17 cellular contexts compared by ENCODE assay signal in genomic region chr17:74632196-74632540, GRCh38. TPM values are rescaled to one million over a fixed set of nuclear protein-coding genes. Genes with fewer than 3 reads are reported as not detected.
DNase-seq lines count a peak whose midpoint lies in the region; ATAC-seq, FAIRE-seq and TF ChIP-seq lines count a peak whose summit lies in the region.
"Had no signal": no experiment of that assay in that cellular context is flagged by ENCODE, and none has a peak within 500 bp of the region (broad histone marks: within the 10 kb centered on the region; RNA-seq: fewer than 3 reads in every experiment).

No MANE protein-coding gene starts in this region.

- peak overlapping the region; percentile 89 for H3K18ac ChIP-seq in H1 (ENCODE audit: extremely low read depth, low read length)

- CTCF ChIA-PET in H1 (lab: Charles Lee; ENCODE audit: partially characterized antibody): interaction anchor here (0.6 to 2.8 kb wide), 8 partner anchors 15 to 139 kb away, joined by 3 to 8 read pairs (median 3); partner anchors contain the start of gene RAB37

- peak overlapping the region; percentile 71 for H2BK5ac ChIP-seq in H1 (ENCODE audit: low read depth, low read length)

- no peak overlapping the region for H3K56ac ChIP-seq in H1 (replicated peaks; ENCODE audit: insufficient read length, low read depth, low read length)

- peaks cover 8 to 20% (median 12%) of the 10 kb centered on the region in 4 experiments for H3K4me1 ChIP-seq in H1 (replicated peaks in 1 of 4; ENCODE audit: control insufficient read depth in 3 of 4, insufficient read depth in 4 of 4, low read length in 3 of 4)

- TF ChIP-seq POLR2A in GM12891 (IDR thresholded peaks at IDR 0.05; ENCODE audit: low read depth, low read length): no peak
- no peak for TF ChIP-seq POLR2A in H1 (IDR thresholded peaks at IDR 0.05; ENCODE audit: control extremely low read depth in 1 of 2, low read depth in 2 of 2, low read length in 2 of 2)

- no peaks in the 10 kb centered on the region for H3K79me1 ChIP-seq in H1 (ENCODE audit: low read depth, low read length)

- no peak overlapping the region for H4K5ac ChIP-seq in H1 (ENCODE audit: insufficient read length, low read depth, low read length)

- H3K4me3 ChIP-seq in H1 (ENCODE audit: extremely low read depth in 1 of 4, insufficient read depth in 2 of 4, low read depth in 3 of 4, low read length in 4 of 4): no peak overlapping the region
- H3K4me3 ChIP-seq: lung, Peyer's patch had no signal

- peak overlapping the region; percentile 0; the same call in 1 of the 2 replicates for H2BK12ac ChIP-seq in H1 (ENCODE audit: low read depth, low read length)

- H4K91ac ChIP-seq in H1 (replicated peaks; ENCODE audit: insufficient read length, low read length): no peak overlapping the region

- H3K23me2 ChIP-seq in H1 (ENCODE audit: low read depth, low read length): no peaks in the 10 kb centered on the region

- no peak for DNase-seq in GM12891 (ENCODE audit: insufficient read length, low spot score)
- peak; percentile 34 for DNase-seq in NCI-H345 treated with DMSO at 0.1 percent for 48 hours (lab: John Stamatoyannopoulos, UW; ENCODE audit: unreplicated experiment)
- no peak for DNase-seq in H1 (ENCODE audit: low read depth in 1 of 2, low spot score in 2 of 2)
- DNase-seq in putamen (ENCODE audit: low spot score): peak; percentile 26
- DNase-seq in NCI-H1092 treated with DMSO at 0.1 percent for 48 hours (lab: John Stamatoyannopoulos, UW): no peak
- no peak for DNase-seq in T-helper 9 cell
- DNase-seq: activated CD8-positive, alpha-beta memory T cell treated with anti-CD3 and anti-CD28 coated beads, Interleukin-2, amount 50 U/mL, for 48 hours; CD4-positive, CD25-positive, alpha-beta regulatory T cell; foreskin melanocyte; NCI-H446 treated with DMSO at 0.1 percent for 48 hours; Peyer's patch had no signal

- no peaks in the 10 kb centered on the region for H3K79me2 ChIP-seq in H1 (ENCODE audit: control insufficient read depth in 1 of 2, insufficient read depth in 2 of 2, low read length in 2 of 2)

- H3K9me3 ChIP-seq in H1 (ENCODE audit: insufficient read depth in 2 of 2, low read depth in 1 of 2, low read length in 1 of 2): no peaks in the 10 kb centered on the region
- H3K9me3 ChIP-seq: Peyer's patch had no signal

- H3K23ac ChIP-seq in H1 (ENCODE audit: insufficient read length): no peak overlapping the region

- TF ChIP-seq RAD21 in H1 (IDR thresholded peaks at IDR 0.05 in 1 of 2, conservative IDR thresholded peaks at IDR 0.05 in 1 of 2; ENCODE audit: low read depth in 2 of 2, low read length in 2 of 2): no peak

- no peaks in the 10 kb centered on the region for H3K36me3 ChIP-seq in H1 (ENCODE audit: control insufficient read depth in 2 of 4, insufficient read depth in 4 of 4, low read length in 3 of 4)
- H3K36me3 ChIP-seq: Peyer's patch had no signal

- peak overlapping the region; percentile 20 to 32; a peak in 2 of 4 replicates for H3K4me2 ChIP-seq in H1 (ENCODE audit: insufficient read depth in 1 of 2, low read depth in 2 of 2, low read length in 2 of 2)

- no peak for TF ChIP-seq CTCF in H1 (IDR thresholded peaks at IDR 0.05; ENCODE audit: control extremely low read depth in 1 of 3, insufficient read depth in 1 of 3, low read depth in 1 of 3, low read length in 3 of 3)

- H3K9ac ChIP-seq in H1 (replicated peaks in 1 of 4; ENCODE audit: extremely low read depth in 1 of 4, low read depth in 3 of 4, low read length in 3 of 4): no peak overlapping the region; a peak in 2 of 7 replicates

- POLR2A ChIA-PET in H1 (lab: Charles Lee; ENCODE audit: partially characterized antibody): interaction anchor here (1.1 kb wide), 1 partner anchor 428 kb away, joined by 3 read pairs; no protein-coding TSS in a partner anchor

- no peaks in the 10 kb centered on the region for H4K20me1 ChIP-seq in H1 (replicated peaks in 1 of 2; ENCODE audit: control insufficient read depth in 1 of 2, insufficient read depth in 2 of 2, low read length in 2 of 2)

- WGBS in H1 (ENCODE audit: extremely low coverage in 1 of 2, insufficient coverage in 1 of 2, insufficient read length in 1 of 2, insufficient replicate concordance in 2 of 2, low coverage in 1 of 2, low lambda C conversion rate in 2 of 2, missing lambda C conversion rate in 1 of 2), 2 experiments: 68% methylated on average over 8 of the region's 8 CpGs; no CpG with 5 or more reads in 1 of the 2 experiments

- FAIRE-seq in GM12891 (lab: Jason Lieb, UNC): peak; percentile 65
- FAIRE-seq in H1 (lab: Jason Lieb, UNC): no peak
- FAIRE-seq: endometrium, small intestine had no signal

- H2BK20ac ChIP-seq in H1 (ENCODE audit: low read length): 0 out of 2 replicates have a peak overlapping the region, but pooled peaks have one; percentile 48

- H2BK120ac ChIP-seq in H1 (replicated peaks; ENCODE audit: low read depth, low read length): no peak overlapping the region

- no peaks in the 10 kb centered on the region; a peak in 1 of 7 replicates for H3K27me3 ChIP-seq in H1 (replicated peaks in 1 of 4; ENCODE audit: control insufficient read depth in 3 of 4, extremely low read depth in 1 of 4, insufficient read depth in 3 of 4, low read length in 3 of 4)
- H3K27me3 ChIP-seq: Peyer's patch had no signal

- H2BK15ac ChIP-seq in H1 (ENCODE audit: low read length): no peak overlapping the region

- H2AK5ac ChIP-seq in H1 (ENCODE audit: low read depth, low read length): no peak overlapping the region

- H2AFZ ChIP-seq in H1 (ENCODE audit: low read length): peak overlapping the region; percentile 37; the same call in 1 of the 2 replicates

- TF ChIP-seq EP300 in H1 (IDR thresholded peaks at IDR 0.05; ENCODE audit: borderline replicate concordance in 1 of 2, low read depth in 2 of 2, low read length in 2 of 2): no peak

- no peak overlapping the region for H3K4ac ChIP-seq in H1 (replicated peaks; ENCODE audit: insufficient read length, low read depth, low read length)

- ATAC-seq in HG02763 (IDR thresholded peaks at IDR 0.05; ENCODE audit: unreplicated experiment): no peak
- ATAC-seq: activated CD4-positive, CD25-positive, alpha-beta regulatory T cell treated with anti-CD3 and anti-CD28 coated beads, Interleukin-2, amount 50 U/mL, for 24 hours had no signal

- no peak overlapping the region for H3K14ac ChIP-seq in H1 (ENCODE audit: insufficient read length)

- no peak overlapping the region; the same call in 1 of the 2 replicates for H4K8ac ChIP-seq in H1 (ENCODE audit: extremely low read depth, insufficient read depth, low read length)

- no peak overlapping the region; the same call in 1 of the 2 replicates for H3K27ac ChIP-seq in H1 (ENCODE audit: low read depth, low read length)
- H3K27ac ChIP-seq: Peyer's patch had no signal

TF ChIP-seq in GM12891, 5 proteins besides CTCF, POLR2A, EP300 and RAD21:
- TF ChIP-seq POLR2AphosphoS5 (IDR thresholded peaks at IDR 0.05; ENCODE audit: low read depth, low read length) (no peak), POU2F2 (IDR thresholded peaks at IDR 0.05; ENCODE audit: low read depth, low read length) (no peak), SPI1 (IDR thresholded peaks at IDR 0.05; ENCODE audit: low read depth, low read length) (no peak), PAX5 (IDR thresholded peaks at IDR 0.05; ENCODE audit: insufficient read depth, low read length, severe bottlenecking) (no peak), TAF1 (IDR thresholded peaks at IDR 0.05; ENCODE audit: low read depth, low read length) (no peak)

TF ChIP-seq in H1, 55 proteins besides CTCF, POLR2A, EP300 and RAD21:
- TF ChIP-seq CEBPB (IDR thresholded peaks at IDR 0.05; ENCODE audit: low read depth, low read length): peak; percentile 74
- TF ChIP-seq KDM5A (IDR thresholded peaks at IDR 0.05; ENCODE audit: low read length): no peak
- peak; percentile 30; the same call in 1 of the 2 replicates for TF ChIP-seq ATF3 (IDR thresholded peaks at IDR 0.05; ENCODE audit: insufficient read depth, low read depth, low read length)

RNA-seq across cellular contexts. Expression of gene CD300E, which starts 8.6 kb away (rescaled TPM):
- not detected for polyA plus RNA-seq in GM12891 (2012; ENCODE audit: low read depth, missing spikeins)
- not detected in 2 replicates for total RNA-seq in H1 (2021; fragmentation: NEBNext Ultra II Directional; extraction: Animal tissue kit (Norgen Biotek cat#: 25700))
- not detected in 2 replicates for polyA plus RNA-seq in H1 (2011; rRNA removed)
- not detected for polyA plus RNA-seq in H1 (2011; cell fraction: cytosol; rRNA removed)
- polyA plus RNA-seq in H1 (2011; cell fraction: nucleus; rRNA removed): not detected
- polyA plus RNA-seq in H1 (2012, experiment 1 of 2): not detected in 4 replicates
- polyA plus RNA-seq in H1 (2012, experiment 2 of 2): not detected
- not detected for polyA plus RNA-seq in H1 (2013, experiment 1 of 2)
- polyA plus RNA-seq in H1 (2013, experiment 2 of 2): not detected
- not detected in 2 replicates for polyA minus RNA-seq in H1 (2011; rRNA and poly(A)+ RNA removed)
- polyA minus RNA-seq in H1 (2011; cell fraction: cytosol; rRNA and poly(A)+ RNA removed): not detected
- not detected for polyA minus RNA-seq in H1 (2011; cell fraction: nucleus; rRNA and poly(A)+ RNA removed)
- total RNA-seq: CD4-positive, CD25-positive, alpha-beta regulatory T cell; Peyer's patch had no signal

RNA-seq across cellular contexts. Expression of gene CD300LD, which starts 40.1 kb away (rescaled TPM):
- not detected for polyA plus RNA-seq in GM12891 (2012; ENCODE audit: low read depth, missing spikeins)
- not detected in 2 replicates for total RNA-seq in H1 (2021; fragmentation: NEBNext Ultra II Directional; extraction: Animal tissue kit (Norgen Biotek cat#: 25700))
- polyA plus RNA-seq in H1 (2011; rRNA removed): not detected in 2 replicates
- not detected for polyA plus RNA-seq in H1 (2011; cell fraction: cytosol; rRNA removed)
- not detected for polyA plus RNA-seq in H1 (2011; cell fraction: nucleus; rRNA removed)
- not detected in 4 replicates for polyA plus RNA-seq in H1 (2012, experiment 1 of 2)
- not detected for polyA plus RNA-seq in H1 (2012, experiment 2 of 2)
- polyA plus RNA-seq in H1 (2013, experiment 1 of 2): not detected
- not detected for polyA plus RNA-seq in H1 (2013, experiment 2 of 2)
- not detected in 2 replicates for polyA minus RNA-seq in H1 (2011; rRNA and poly(A)+ RNA removed)
- not detected for polyA minus RNA-seq in H1 (2011; cell fraction: cytosol; rRNA and poly(A)+ RNA removed)
- not detected for polyA minus RNA-seq in H1 (2011; cell fraction: nucleus; rRNA and poly(A)+ RNA removed)
- total RNA-seq: CD4-positive, CD25-positive, alpha-beta regulatory T cell; osteoblast; Peyer's patch had no signal
- polyA plus RNA-seq: CD4-positive, CD25-positive, alpha-beta regulatory T cell; small intestine had no signal

Comparison
In these comparisons a context has a peak if more than half of its experiments do, and no peak if none do; other contexts are left out.
1. DNase-seq: peak in NCI-H345 treated with DMSO at 0.1 percent for 48 hours (single experiment) and putamen (single experiment); none in GM12891 (single experiment), H1 (0 of 2), NCI-H1092 treated with DMSO at 0.1 percent for 48 hours (single experiment) and T-helper 9 cell (single experiment).